2 cellular contexts compared by ENCODE assay signal in the genomic region with DNA sequence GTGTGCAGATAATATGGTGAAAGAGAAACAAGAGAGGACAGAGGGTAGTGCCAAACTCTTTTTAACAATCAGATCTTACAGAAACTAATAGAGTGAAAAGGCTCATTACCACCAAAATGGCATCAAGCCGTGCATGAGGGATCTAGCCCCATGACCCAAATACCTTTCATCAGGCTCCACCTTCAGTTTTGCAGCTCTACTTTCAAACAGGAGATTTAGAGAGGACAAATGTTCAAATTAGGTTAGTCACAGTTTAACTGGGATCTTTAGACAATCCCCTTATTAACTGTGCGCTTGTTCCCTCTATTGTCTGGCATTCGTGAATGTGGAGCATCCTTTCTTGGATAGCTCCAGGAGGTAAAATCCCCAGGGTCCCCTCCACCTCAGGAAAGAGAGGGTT.
TF ChIP-seq lines count a peak whose summit lies in the region.

No MANE protein-coding gene starts in this region.

TF ChIP-seq in GM23338, 12 proteins besides CTCF, POLR2A, EP300 and RAD21:
- TF ChIP-seq STAT1 (IDR thresholded peaks at IDR 0.05; ENCODE audit: unreplicated experiment) (no peak), EZH2phosphoT487 (IDR thresholded peaks at IDR 0.05; ENCODE audit: unreplicated experiment) (no peak), CREB1 (CRISPR knock-in tag; IDR thresholded peaks at IDR 0.05; ENCODE audit: low read depth) (no peak)
- TF ChIP-seq, protein P1, sequence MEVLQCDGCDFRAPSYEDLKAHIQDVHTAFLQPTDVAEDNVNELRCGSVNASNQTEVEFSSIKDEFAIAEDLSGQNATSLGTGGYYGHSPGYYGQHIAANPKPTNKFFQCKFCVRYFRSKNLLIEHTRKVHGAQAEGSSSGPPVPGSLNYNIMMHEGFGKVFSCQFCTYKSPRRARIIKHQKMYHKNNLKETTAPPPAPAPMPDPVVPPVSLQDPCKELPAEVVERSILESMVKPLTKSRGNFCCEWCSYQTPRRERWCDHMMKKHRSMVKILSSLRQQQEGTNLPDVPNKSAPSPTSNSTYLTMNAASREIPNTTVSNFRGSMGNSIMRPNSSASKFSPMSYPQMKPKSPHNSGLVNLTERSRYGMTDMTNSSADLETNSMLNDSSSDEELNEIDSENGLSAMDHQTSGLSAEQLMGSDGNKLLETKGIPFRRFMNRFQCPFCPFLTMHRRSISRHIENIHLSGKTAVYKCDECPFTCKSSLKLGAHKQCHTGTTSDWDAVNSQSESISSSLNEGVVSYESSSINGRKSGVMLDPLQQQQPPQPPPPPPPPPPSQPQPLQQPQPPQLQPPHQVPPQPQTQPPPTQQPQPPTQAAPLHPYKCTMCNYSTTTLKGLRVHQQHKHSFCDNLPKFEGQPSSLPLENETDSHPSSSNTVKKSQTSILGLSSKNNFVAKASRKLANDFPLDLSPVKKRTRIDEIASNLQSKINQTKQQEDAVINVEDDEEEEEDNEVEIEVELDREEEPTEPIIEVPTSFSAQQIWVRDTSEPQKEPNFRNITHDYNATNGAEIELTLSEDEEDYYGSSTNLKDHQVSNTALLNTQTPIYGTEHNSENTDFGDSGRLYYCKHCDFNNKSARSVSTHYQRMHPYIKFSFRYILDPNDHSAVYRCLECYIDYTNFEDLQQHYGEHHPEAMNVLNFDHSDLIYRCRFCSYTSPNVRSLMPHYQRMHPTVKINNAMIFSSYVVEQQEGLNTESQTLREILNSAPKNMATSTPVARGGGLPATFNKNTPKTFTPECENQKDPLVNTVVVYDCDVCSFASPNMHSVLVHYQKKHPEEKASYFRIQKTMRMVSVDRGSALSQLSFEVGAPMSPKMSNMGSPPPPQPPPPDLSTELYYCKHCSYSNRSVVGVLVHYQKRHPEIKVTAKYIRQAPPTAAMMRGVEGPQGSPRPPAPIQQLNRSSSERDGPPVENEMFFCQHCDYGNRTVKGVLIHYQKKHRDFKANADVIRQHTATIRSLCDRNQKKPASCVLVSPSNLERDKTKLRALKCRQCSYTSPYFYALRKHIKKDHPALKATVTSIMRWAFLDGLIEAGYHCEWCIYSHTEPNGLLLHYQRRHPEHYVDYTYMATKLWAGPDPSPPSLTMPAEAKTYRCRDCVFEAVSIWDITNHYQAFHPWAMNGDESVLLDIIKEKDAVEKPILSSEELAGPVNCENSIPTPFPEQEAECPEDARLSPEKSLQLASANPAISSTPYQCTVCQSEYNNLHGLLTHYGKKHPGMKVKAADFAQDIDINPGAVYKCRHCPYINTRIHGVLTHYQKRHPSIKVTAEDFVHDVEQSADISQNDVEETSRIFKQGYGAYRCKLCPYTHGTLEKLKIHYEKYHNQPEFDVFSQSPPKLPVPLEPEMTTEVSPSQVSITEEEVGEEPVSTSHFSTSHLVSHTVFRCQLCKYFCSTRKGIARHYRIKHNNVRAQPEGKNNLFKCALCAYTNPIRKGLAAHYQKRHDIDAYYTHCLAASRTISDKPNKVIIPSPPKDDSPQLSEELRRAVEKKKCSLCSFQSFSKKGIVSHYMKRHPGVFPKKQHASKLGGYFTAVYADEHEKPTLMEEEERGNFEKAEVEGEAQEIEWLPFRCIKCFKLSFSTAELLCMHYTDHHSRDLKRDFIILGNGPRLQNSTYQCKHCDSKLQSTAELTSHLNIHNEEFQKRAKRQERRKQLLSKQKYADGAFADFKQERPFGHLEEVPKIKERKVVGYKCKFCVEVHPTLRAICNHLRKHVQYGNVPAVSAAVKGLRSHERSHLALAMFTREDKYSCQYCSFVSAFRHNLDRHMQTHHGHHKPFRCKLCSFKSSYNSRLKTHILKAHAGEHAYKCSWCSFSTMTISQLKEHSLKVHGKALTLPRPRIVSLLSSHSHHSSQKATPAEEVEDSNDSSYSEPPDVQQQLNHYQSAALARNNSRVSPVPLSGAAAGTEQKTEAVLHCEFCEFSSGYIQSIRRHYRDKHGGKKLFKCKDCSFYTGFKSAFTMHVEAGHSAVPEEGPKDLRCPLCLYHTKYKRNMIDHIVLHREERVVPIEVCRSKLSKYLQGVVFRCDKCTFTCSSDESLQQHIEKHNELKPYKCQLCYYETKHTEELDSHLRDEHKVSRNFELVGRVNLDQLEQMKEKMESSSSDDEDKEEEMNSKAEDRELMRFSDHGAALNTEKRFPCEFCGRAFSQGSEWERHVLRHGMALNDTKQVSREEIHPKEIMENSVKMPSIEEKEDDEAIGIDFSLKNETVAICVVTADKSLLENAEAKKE (CRISPR knock-in tag; IDR thresholded peaks at IDR 0.05) = 0 out of 2 replicates have a peak, but pooled peaks have one; percentile 38

TF ChIP-seq in H1, 55 proteins besides CTCF, POLR2A, EP300 and RAD21:
- TF ChIP-seq YY1 (IDR thresholded peaks at IDR 0.05; ENCODE audit: low read depth, low read length) = 0 out of 2 replicates have a peak, but pooled peaks have one; percentile 20
- TF ChIP-seq HDAC6 (IDR thresholded peaks at IDR 0.05; ENCODE audit: low read depth, low read length) = no peak
- peak; percentile 21; the same call in 1 of the 2 replicates for TF ChIP-seq SP1 (IDR thresholded peaks at IDR 0.05; ENCODE audit: low read depth, low read length)
- TF ChIP-seq POU5F1 (IDR thresholded peaks at IDR 0.05; ENCODE audit: low read depth, low read length) = no peak
- TF ChIP-seq, protein P2, sequence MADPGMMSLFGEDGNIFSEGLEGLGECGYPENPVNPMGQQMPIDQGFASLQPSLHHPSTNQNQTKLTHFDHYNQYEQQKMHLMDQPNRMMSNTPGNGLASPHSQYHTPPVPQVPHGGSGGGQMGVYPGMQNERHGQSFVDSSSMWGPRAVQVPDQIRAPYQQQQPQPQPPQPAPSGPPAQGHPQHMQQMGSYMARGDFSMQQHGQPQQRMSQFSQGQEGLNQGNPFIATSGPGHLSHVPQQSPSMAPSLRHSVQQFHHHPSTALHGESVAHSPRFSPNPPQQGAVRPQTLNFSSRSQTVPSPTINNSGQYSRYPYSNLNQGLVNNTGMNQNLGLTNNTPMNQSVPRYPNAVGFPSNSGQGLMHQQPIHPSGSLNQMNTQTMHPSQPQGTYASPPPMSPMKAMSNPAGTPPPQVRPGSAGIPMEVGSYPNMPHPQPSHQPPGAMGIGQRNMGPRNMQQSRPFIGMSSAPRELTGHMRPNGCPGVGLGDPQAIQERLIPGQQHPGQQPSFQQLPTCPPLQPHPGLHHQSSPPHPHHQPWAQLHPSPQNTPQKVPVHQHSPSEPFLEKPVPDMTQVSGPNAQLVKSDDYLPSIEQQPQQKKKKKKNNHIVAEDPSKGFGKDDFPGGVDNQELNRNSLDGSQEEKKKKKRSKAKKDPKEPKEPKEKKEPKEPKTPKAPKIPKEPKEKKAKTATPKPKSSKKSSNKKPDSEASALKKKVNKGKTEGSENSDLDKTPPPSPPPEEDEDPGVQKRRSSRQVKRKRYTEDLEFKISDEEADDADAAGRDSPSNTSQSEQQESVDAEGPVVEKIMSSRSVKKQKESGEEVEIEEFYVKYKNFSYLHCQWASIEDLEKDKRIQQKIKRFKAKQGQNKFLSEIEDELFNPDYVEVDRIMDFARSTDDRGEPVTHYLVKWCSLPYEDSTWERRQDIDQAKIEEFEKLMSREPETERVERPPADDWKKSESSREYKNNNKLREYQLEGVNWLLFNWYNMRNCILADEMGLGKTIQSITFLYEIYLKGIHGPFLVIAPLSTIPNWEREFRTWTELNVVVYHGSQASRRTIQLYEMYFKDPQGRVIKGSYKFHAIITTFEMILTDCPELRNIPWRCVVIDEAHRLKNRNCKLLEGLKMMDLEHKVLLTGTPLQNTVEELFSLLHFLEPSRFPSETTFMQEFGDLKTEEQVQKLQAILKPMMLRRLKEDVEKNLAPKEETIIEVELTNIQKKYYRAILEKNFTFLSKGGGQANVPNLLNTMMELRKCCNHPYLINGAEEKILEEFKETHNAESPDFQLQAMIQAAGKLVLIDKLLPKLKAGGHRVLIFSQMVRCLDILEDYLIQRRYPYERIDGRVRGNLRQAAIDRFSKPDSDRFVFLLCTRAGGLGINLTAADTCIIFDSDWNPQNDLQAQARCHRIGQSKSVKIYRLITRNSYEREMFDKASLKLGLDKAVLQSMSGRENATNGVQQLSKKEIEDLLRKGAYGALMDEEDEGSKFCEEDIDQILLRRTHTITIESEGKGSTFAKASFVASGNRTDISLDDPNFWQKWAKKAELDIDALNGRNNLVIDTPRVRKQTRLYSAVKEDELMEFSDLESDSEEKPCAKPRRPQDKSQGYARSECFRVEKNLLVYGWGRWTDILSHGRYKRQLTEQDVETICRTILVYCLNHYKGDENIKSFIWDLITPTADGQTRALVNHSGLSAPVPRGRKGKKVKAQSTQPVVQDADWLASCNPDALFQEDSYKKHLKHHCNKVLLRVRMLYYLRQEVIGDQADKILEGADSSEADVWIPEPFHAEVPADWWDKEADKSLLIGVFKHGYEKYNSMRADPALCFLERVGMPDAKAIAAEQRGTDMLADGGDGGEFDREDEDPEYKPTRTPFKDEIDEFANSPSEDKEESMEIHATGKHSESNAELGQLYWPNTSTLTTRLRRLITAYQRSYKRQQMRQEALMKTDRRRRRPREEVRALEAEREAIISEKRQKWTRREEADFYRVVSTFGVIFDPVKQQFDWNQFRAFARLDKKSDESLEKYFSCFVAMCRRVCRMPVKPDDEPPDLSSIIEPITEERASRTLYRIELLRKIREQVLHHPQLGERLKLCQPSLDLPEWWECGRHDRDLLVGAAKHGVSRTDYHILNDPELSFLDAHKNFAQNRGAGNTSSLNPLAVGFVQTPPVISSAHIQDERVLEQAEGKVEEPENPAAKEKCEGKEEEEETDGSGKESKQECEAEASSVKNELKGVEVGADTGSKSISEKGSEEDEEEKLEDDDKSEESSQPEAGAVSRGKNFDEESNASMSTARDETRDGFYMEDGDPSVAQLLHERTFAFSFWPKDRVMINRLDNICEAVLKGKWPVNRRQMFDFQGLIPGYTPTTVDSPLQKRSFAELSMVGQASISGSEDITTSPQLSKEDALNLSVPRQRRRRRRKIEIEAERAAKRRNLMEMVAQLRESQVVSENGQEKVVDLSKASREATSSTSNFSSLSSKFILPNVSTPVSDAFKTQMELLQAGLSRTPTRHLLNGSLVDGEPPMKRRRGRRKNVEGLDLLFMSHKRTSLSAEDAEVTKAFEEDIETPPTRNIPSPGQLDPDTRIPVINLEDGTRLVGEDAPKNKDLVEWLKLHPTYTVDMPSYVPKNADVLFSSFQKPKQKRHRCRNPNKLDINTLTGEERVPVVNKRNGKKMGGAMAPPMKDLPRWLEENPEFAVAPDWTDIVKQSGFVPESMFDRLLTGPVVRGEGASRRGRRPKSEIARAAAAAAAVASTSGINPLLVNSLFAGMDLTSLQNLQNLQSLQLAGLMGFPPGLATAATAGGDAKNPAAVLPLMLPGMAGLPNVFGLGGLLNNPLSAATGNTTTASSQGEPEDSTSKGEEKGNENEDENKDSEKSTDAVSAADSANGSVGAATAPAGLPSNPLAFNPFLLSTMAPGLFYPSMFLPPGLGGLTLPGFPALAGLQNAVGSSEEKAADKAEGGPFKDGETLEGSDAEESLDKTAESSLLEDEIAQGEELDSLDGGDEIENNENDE (IDR thresholded peaks at IDR 0.05; ENCODE audit: insufficient replicate concordance, low read length) = peak; percentile 50
- TF ChIP-seq ASH2L (IDR thresholded peaks at IDR 0.05; ENCODE audit: low read length) = peak; percentile 32
